In genomic region chr4:105025263-105026017, GRCh38 we compare ENCODE assay signal across 19 cellular contexts.
"Had no signal": no experiment of that assay in that cellular context is flagged by ENCODE, and none has a peak within 500 bp of the region (broad histone marks: within the 10 kb centered on the region; RNA-seq: fewer than 3 reads in every experiment).

No MANE protein-coding gene starts in this region.

- FAIRE-seq: endothelial cell of umbilical vein had no signal

- ATAC-seq: heart right ventricle had no signal

- DNase-seq: activated CD4-positive, alpha-beta T cell treated with anti-CD3 and anti-CD28 coated beads for 1 hour; activated gamma-delta T cell treated with Interleukin-2 at 50 U/mL for 16 hours; activated naive CD8-positive, alpha-beta T cell treated with anti-CD3 and anti-CD28 coated beads for 36 hours; amniotic stem cell; effector CD8-positive, alpha-beta T cell; esophagus squamous epithelium; heart right ventricle; midbrain; nephron progenitor cell; nucleus accumbens; posterior cingulate gyrus; stimulated activated naive CD4-positive, alpha-beta T cell; T-helper 1 cell; T-helper 9 cell had no signal

- H3K36me3 ChIP-seq: cardiac muscle cell, esophagus squamous epithelium, heart right ventricle had no signal

- H3K27ac ChIP-seq: cardiac muscle cell, esophagus squamous epithelium, heart right ventricle had no signal

- H3K27me3 ChIP-seq: cardiac muscle cell, esophagus squamous epithelium, heart right ventricle had no signal

- H3K4me3 ChIP-seq: cardiac muscle cell, esophagus squamous epithelium, heart right ventricle, lung had no signal

- H3K4me3 Mint-ChIP-seq: activated naive CD8-positive, alpha-beta T cell treated with anti-CD3 and anti-CD28 coated beads for 36 hours; activated T-helper 1 cell treated with anti-CD3 and anti-CD28 coated beads, Interleukin-12 subunit alpha, Interleukin-12 subunit beta, Interleukin-2, Interleukin-4 antibody, amounts not matched to agents 30 ng/mL and 10 ng/mL and 1 ng/mL, durations not matched to agents 14 hours and 24 hours and 36 hours; dendritic cell treated with granulocyte-macrophage colony-stimulating factor and Interleukin-4, amounts not matched to agents 40 ng/mL and 50 ng/mL, for 4 days; nephron progenitor cell had no signal

- H3K4me1 Mint-ChIP-seq: activated naive CD8-positive, alpha-beta T cell treated with anti-CD3 and anti-CD28 coated beads for 36 hours; nephron progenitor cell had no signal

- H3K27ac Mint-ChIP-seq: activated naive CD8-positive, alpha-beta T cell treated with anti-CD3 and anti-CD28 coated beads for 36 hours; activated T-helper 1 cell treated with anti-CD3 and anti-CD28 coated beads, Interleukin-12 subunit alpha, Interleukin-12 subunit beta, Interleukin-2, Interleukin-4 antibody, amounts not matched to agents 30 ng/mL and 10 ng/mL and 1 ng/mL, durations not matched to agents 14 hours and 24 hours and 36 hours; dendritic cell treated with granulocyte-macrophage colony-stimulating factor and Interleukin-4, amounts not matched to agents 40 ng/mL and 50 ng/mL, for 4 days; nephron progenitor cell had no signal

- H3K27me3 Mint-ChIP-seq: activated naive CD8-positive, alpha-beta T cell treated with anti-CD3 and anti-CD28 coated beads for 36 hours; dendritic cell treated with granulocyte-macrophage colony-stimulating factor and Interleukin-4, amounts not matched to agents 40 ng/mL and 50 ng/mL, for 4 days had no signal

- H3K36me3 Mint-ChIP-seq: activated naive CD8-positive, alpha-beta T cell treated with anti-CD3 and anti-CD28 coated beads for 36 hours had no signal
